In genomic region chr22:42857845-42858481, GRCh38 we compare ENCODE assay signal across 8 cellular contexts. TPM values are rescaled to one million over a fixed set of nuclear protein-coding genes. Genes with fewer than 3 reads are reported as not detected.
A peak's percentile ranks its signal among the peaks of the same experiment; 100 is the strongest.
DNase-seq lines count a peak whose midpoint lies in the region; ATAC-seq and TF ChIP-seq lines count a peak whose summit lies in the region.

No MANE protein-coding gene starts in this region.

- peaks cover 0 to 7% of the 10 kb centered on the region in 2 donors for H3K9me3 Mint-ChIP-seq in stimulated activated naive CD8-positive, alpha-beta T cell treated with anti-CD3 and anti-CD28 coated beads, Interleukin-15, amount 100 ng/mL, for 72 hours
- H3K9me3 Mint-ChIP-seq in brain (peaks cover 0 to 2% (median 0%) of the 10 kb centered on the region in 5 experiments), nephron (no peaks in the 10 kb centered on the region)

- DNase-seq in stimulated activated naive CD8-positive, alpha-beta T cell treated with anti-CD3 and anti-CD28 coated beads, Interleukin-15, amount 100 ng/mL, for 72 hours: no peak
- no peak for DNase-seq in stimulated activated naive CD8-positive, alpha-beta T cell treated with anti-CD3 and anti-CD28 coated beads, Interleukin-15, Interleukin-2, amounts not matched to agents 100 U/mL and 50 U/mL, for 24 hours
- no peak for DNase-seq in NCI-H1048 (lab: John Stamatoyannopoulos, UW)

- no peaks in the 10 kb centered on the region for H3K27me3 Mint-ChIP-seq in stimulated activated naive CD8-positive, alpha-beta T cell treated with anti-CD3 and anti-CD28 coated beads, Interleukin-15, amount 100 ng/mL, for 72 hours
- H3K27me3 Mint-ChIP-seq in brain (peaks cover 5% of the 10 kb centered on the region), nephron (ENCODE audit: low read depth) (no peaks in the 10 kb centered on the region)

- peaks cover 29% of the 10 kb centered on the region for H3K36me3 Mint-ChIP-seq in brain
- H3K36me3 Mint-ChIP-seq in nephron (ENCODE audit: low read depth): peaks cover 6% of the 10 kb centered on the region

- H3K27ac Mint-ChIP-seq in stimulated activated naive CD8-positive, alpha-beta T cell treated with anti-CD3 and anti-CD28 coated beads, Interleukin-15, amount 100 ng/mL, for 72 hours: peak overlapping the region; percentile 40 to 82
- H3K27ac Mint-ChIP-seq in brain: peak overlapping the region in 1 of 5 experiments; percentile 65
- H3K27ac Mint-ChIP-seq in nephron: no peak overlapping the region

- H3K4me3 Mint-ChIP-seq in stimulated activated naive CD8-positive, alpha-beta T cell treated with anti-CD3 and anti-CD28 coated beads, Interleukin-15, amount 100 ng/mL, for 72 hours: peak overlapping the region; percentile 49 to 50
- H3K4me3 Mint-ChIP-seq in brain (peak overlapping the region; percentile 10 to 71 (median 61)), nephron (peak overlapping the region; percentile 46 to 52 (median 49))

- TF ChIP-seq CTCF in brain (conservative IDR thresholded peaks at IDR 0.05) (no peak), nephron (IDR thresholded peaks at IDR 0.05; ENCODE audit: unreplicated experiment in 3 of 3) (no peak)

- ATAC-seq in stimulated activated naive CD8-positive, alpha-beta T cell treated with anti-CD3 and anti-CD28 coated beads, Interleukin-15, amount 100 ng/mL, for 72 hours: no peak
- ATAC-seq in stimulated activated naive CD8-positive, alpha-beta T cell treated with anti-CD3 and anti-CD28 coated beads, Interleukin-15, Interleukin-2, amounts not matched to agents 100 U/mL and 50 U/mL, for 24 hours: no peak
- ATAC-seq in HG03039 (IDR thresholded peaks at IDR 0.05; ENCODE audit: unreplicated experiment) (no peak), HG03280 (IDR thresholded peaks at IDR 0.05; ENCODE audit: unreplicated experiment) (no peak), GM21360 (IDR thresholded peaks at IDR 0.05; ENCODE audit: unreplicated experiment) (no peak)

- H3K4me1 Mint-ChIP-seq in stimulated activated naive CD8-positive, alpha-beta T cell treated with anti-CD3 and anti-CD28 coated beads, Interleukin-15, amount 100 ng/mL, for 72 hours: peaks cover 22% of the 10 kb centered on the region
- peaks cover 43% of the 10 kb centered on the region for H3K4me1 Mint-ChIP-seq in brain
- peaks cover 15% of the 10 kb centered on the region for H3K4me1 Mint-ChIP-seq in nephron

RNA-seq across cellular contexts. Expression of gene ARFGAP3, which starts 0.9 kb away (rescaled TPM):
- 35.7 TPM for polyA plus RNA-seq in brain (ENCODE audit: insufficient read depth, low read depth, low replicate concordance)

Comparison
In these comparisons a context has a peak if more than half of its experiments do, and no peak if none do; other contexts are left out.
1. H3K27ac Mint-ChIP-seq: peak in stimulated activated naive CD8-positive, alpha-beta T cell treated with anti-CD3 and anti-CD28 coated beads, Interleukin-15, amount 100 ng/mL, for 72 hours (2 of 2); none in nephron (0 of 3).
2. Peak in every context shown above with its lines, with median percentiles within 50 percentile points of each other: H3K4me3 Mint-ChIP-seq.